In genomic region chr10:61965694-61966284, GRCh38 we compare ENCODE assay signal across 19 cellular contexts.
A peak's percentile ranks its signal among the peaks of the same experiment; 100 is the strongest.
DNase-seq lines count a peak whose midpoint lies in the region; ATAC-seq, FAIRE-seq and TF ChIP-seq lines count a peak whose summit lies in the region.
"Had no signal": no experiment of that assay in that cellular context is flagged by ENCODE, and none has a peak within 500 bp of the region (broad histone marks: within the 10 kb centered on the region; RNA-seq: fewer than 3 reads in every experiment).

No MANE protein-coding gene starts in this region.

- BruUV-seq in GM12878 (replicated peaks; lab: Mats Ljungman, UMichigan) = no TSS peak

- no peak for FAIRE-seq in GM12878 (lab: Jason Lieb, UNC)
- FAIRE-seq: H54, urothelium cell line had no signal

- RAD21 ChIA-PET in GM12878 (lab: Charles Lee; ENCODE audit: unreplicated experiment) = interaction anchor here (1.1 to 1.6 kb wide), 2 partner anchors 10 to 22 kb away, joined by 3 to 5 read pairs; no protein-coding TSS in a partner anchor

- no peak for TF ChIP-seq RAD21 in GM12878 (IDR thresholded peaks at IDR 0.05; ENCODE audit: insufficient read depth, low read depth, low read length)

- 2% methylated on average over 2 of the region's 2 CpGs for WGBS in GM12878 (ENCODE audit: insufficient coverage, insufficient replicate concordance, low lambda C conversion rate, missing lambda C conversion rate)

- H3K4me1 Mint-ChIP-seq in stimulated activated naive CD8-positive, alpha-beta T cell treated with anti-CD3 and anti-CD28 coated beads, Interleukin-15, amount 100 ng/mL, for 72 hours = peaks cover 62% of the 10 kb centered on the region
- H3K4me1 Mint-ChIP-seq in IgD-negative memory B cell = peaks cover 54 to 74% (median 62%) of the 10 kb centered on the region in 3 donors

- peak overlapping the region; percentile 87 for H3K4me2 ChIP-seq in GM12878 (ENCODE audit: control insufficient read depth, insufficient read depth)

- peak overlapping the region; percentile 85 for H3K27ac ChIP-seq in GM12878 (ENCODE audit: control insufficient read depth, insufficient read depth)
- no peak overlapping the region for H3K27ac ChIP-seq in left lung
- H3K27ac ChIP-seq: epithelial cell of prostate had no signal

- H3K4me1 ChIP-seq in GM12878 (ENCODE audit: control insufficient read depth, insufficient read depth, low read length) (peaks cover 51% of the 10 kb centered on the region), left lung (peaks cover 12 to 26% of the 10 kb centered on the region in 2 donors)

- no peaks in the 10 kb centered on the region for H3K9me3 Mint-ChIP-seq in stimulated activated naive CD8-positive, alpha-beta T cell treated with anti-CD3 and anti-CD28 coated beads, Interleukin-15, amount 100 ng/mL, for 72 hours
- no peaks in the 10 kb centered on the region for H3K9me3 Mint-ChIP-seq in IgD-negative memory B cell

- TF ChIP-seq CTCF in GM12878 (IDR thresholded peaks at IDR 0.05 in 2 of 3, conservative IDR thresholded peaks at IDR 0.05 in 1 of 3; ENCODE audit: control insufficient read depth in 2 of 3, extremely low read depth in 1 of 3, insufficient read depth in 1 of 3, low read depth in 3 of 3, low read length in 3 of 3) (no peak), GM10248 (IDR thresholded peaks at IDR 0.05; ENCODE audit: control extremely low read depth, extremely low read depth, low read depth, missing control alignments) (no peak), left lung (IDR thresholded peaks at IDR 0.05) (no peak)

- intact Hi-C loops in GM12878 (cut with micrococcal nuclease; ENCODE audit: unreplicated experiment) = loop anchor here (2.0 kb wide), 2 partner anchors 27 to 35 kb away; no protein-coding TSS in a partner anchor
- intact Hi-C loops in left lung (cut with DNase I) = no loop called here

- H3K4me3 ChIP-seq in GM12878 = no peak overlapping the region
- H3K4me3 ChIP-seq in left lung = no peak overlapping the region
- H3K4me3 ChIP-seq: coronary artery had no signal

- CTCF ChIA-PET in GM12878 (lab: Yijun Ruan, JAX) = interaction anchor here (1.2 to 1.6 kb wide), 3 partner anchors 21 to 66 kb away, joined by 3 to 5 read pairs (median 4); no protein-coding TSS in a partner anchor
- CTCF ChIA-PET in GM10248 (lab: Yijun Ruan, JAX) = interaction anchor here (0.9 to 2.0 kb wide), 6 partner anchors 10 to 73 kb away, joined by 3 to 8 read pairs (median 5); no protein-coding TSS in a partner anchor

- POLR2A ChIA-PET in GM12878 (lab: Charles Lee) = no interaction called here
- POLR2A ChIA-PET in GM10248 (lab: Yijun Ruan, JAX) = no interaction called here

- no peaks in the 10 kb centered on the region for H3K27me3 Mint-ChIP-seq in stimulated activated naive CD8-positive, alpha-beta T cell treated with anti-CD3 and anti-CD28 coated beads, Interleukin-15, amount 100 ng/mL, for 72 hours
- H3K27me3 Mint-ChIP-seq in IgD-negative memory B cell = no peaks in the 10 kb centered on the region

- H4K20me1 ChIP-seq in GM12878 (ENCODE audit: control insufficient read depth, insufficient read depth) = no peaks in the 10 kb centered on the region

- no peak overlapping the region for H3K27ac Mint-ChIP-seq in stimulated activated naive CD8-positive, alpha-beta T cell treated with anti-CD3 and anti-CD28 coated beads, Interleukin-15, amount 100 ng/mL, for 72 hours
- H3K27ac Mint-ChIP-seq in IgD-negative memory B cell = peak overlapping the region in 2 of 3 donors; percentile 73 to 84

- in situ Hi-C loops in GM12878 (cut with MboI) = no loop called here

- no peak overlapping the region for H2AFZ ChIP-seq in GM12878 (ENCODE audit: control insufficient read depth, low read depth, low read length)

- H3K9me3 ChIP-seq in GM12878 (replicated peaks; ENCODE audit: control insufficient read depth, insufficient read depth, low read length) (peaks cover 2% of the 10 kb centered on the region; the same call in 2 of the 3 replicates), left lung (no peaks in the 10 kb centered on the region)

- H3K79me2 ChIP-seq in GM12878 (ENCODE audit: control insufficient read depth, insufficient read depth, low read length) = peaks cover 59% of the 10 kb centered on the region

- peaks cover 15% of the 10 kb centered on the region for H3K36me3 Mint-ChIP-seq in IgD-negative memory B cell

- H3K36me3 ChIP-seq in GM12878 (ENCODE audit: control insufficient read depth in 2 of 2, insufficient read depth in 2 of 2, low read length in 1 of 2) (peaks cover 0 to 3% of the 10 kb centered on the region in 2 experiments; a peak in 1 of 4 replicates), left lung (no peaks in the 10 kb centered on the region)

- no peak for TF ChIP-seq POLR2A in GM12878 (IDR thresholded peaks at IDR 0.05; ENCODE audit: low read depth, low read length)

- H3K27me3 ChIP-seq in GM12878 (replicated peaks in 1 of 2; ENCODE audit: control insufficient read depth in 2 of 2, insufficient read depth in 2 of 2, low read length in 1 of 2) = no peaks in the 10 kb centered on the region
- no peaks in the 10 kb centered on the region for H3K27me3 ChIP-seq in left lung

- H3K4me3 Mint-ChIP-seq in stimulated activated naive CD8-positive, alpha-beta T cell treated with anti-CD3 and anti-CD28 coated beads, Interleukin-15, amount 100 ng/mL, for 72 hours = no peak overlapping the region
- H3K4me3 Mint-ChIP-seq in IgD-negative memory B cell = peak overlapping the region in 3 of 4 donors; percentile 2 to 72 (median 24)

- DNase-seq in stimulated activated naive CD8-positive, alpha-beta T cell treated with anti-CD3 and anti-CD28 coated beads, Interleukin-15, Interleukin-2, amounts not matched to agents 100 U/mL and 50 U/mL, for 24 hours = no peak
- no peak for DNase-seq in stimulated activated naive CD8-positive, alpha-beta T cell treated with anti-CD3 and anti-CD28 coated beads, Interleukin-15, amount 100 ng/mL, for 72 hours
- DNase-seq in GM12878 (ENCODE audit: low read depth, low spot score) (no peak), GM10248 (ENCODE audit: extremely low spot score) (no peak), left lung (no peak), left lobe of liver (ENCODE audit: low spot score) (no peak)
- DNase-seq: AML-193, aorta, KBM-7, mesenchymal stem cell, NCI-H1436, NCI-H345, occipital lobe had no signal

- no peak overlapping the region for H3K9ac ChIP-seq in GM12878 (ENCODE audit: control insufficient read depth, insufficient read depth, low read length)

- SMC1A ChIA-PET in GM12878 (lab: Charles Lee; ENCODE audit: uncharacterized antibody, unreplicated experiment) = interaction anchor here (1.1 to 2.1 kb wide), 4 partner anchors 10 to 73 kb away, joined by 4 to 17 read pairs (median 6); no protein-coding TSS in a partner anchor

- peak in 1 of 2 experiments; percentile 66; a peak in 1 of 4 replicates for TF ChIP-seq EP300 in GM12878 (IDR thresholded peaks at IDR 0.05; ENCODE audit: borderline replicate concordance in 1 of 2, control insufficient read depth in 1 of 2, low read depth in 2 of 2, low read length in 2 of 2)

- ATAC-seq in stimulated activated naive CD8-positive, alpha-beta T cell treated with anti-CD3 and anti-CD28 coated beads, Interleukin-15, Interleukin-2, amounts not matched to agents 100 U/mL and 50 U/mL, for 24 hours = peak; percentile 21
- no peak for ATAC-seq in stimulated activated naive CD8-positive, alpha-beta T cell treated with anti-CD3 and anti-CD28 coated beads, Interleukin-15, amount 100 ng/mL, for 72 hours
- ATAC-seq in GM12878 (peak; percentile 23), left lung (no peak), left lobe of liver (no peak), HG03521 (IDR thresholded peaks at IDR 0.05; ENCODE audit: unreplicated experiment) (no peak)

TF ChIP-seq in GM12878, 131 proteins besides CTCF, POLR2A, EP300 and RAD21 (continues in another document):
- TF ChIP-seq FOXM1 (IDR thresholded peaks at IDR 0.05; ENCODE audit: low read depth, low read length) = peak; percentile 88; the same call in 1 of the 2 replicates
- TF ChIP-seq RFX5 (IDR thresholded peaks at IDR 0.05; ENCODE audit: low read depth, low read length) = no peak
- TF ChIP-seq EZH2 (IDR thresholded peaks at IDR 0.05; ENCODE audit: borderline replicate concordance, control insufficient read depth, low read depth, low read length) = no peak
- TF ChIP-seq MEF2B (IDR thresholded peaks at IDR 0.05; ENCODE audit: partially characterized antibody, poor library complexity, severe bottlenecking) = peak; percentile 65
- no peak for TF ChIP-seq CREB1 (IDR thresholded peaks at IDR 0.05; ENCODE audit: low read depth)
- TF ChIP-seq USF2 (IDR thresholded peaks at IDR 0.05; ENCODE audit: borderline replicate concordance, low read depth, low read length) = no peak
- TF ChIP-seq BRCA1 (IDR thresholded peaks at IDR 0.05; ENCODE audit: low read depth, low read length) = no peak
- 0 out of 2 replicates have a peak, but pooled peaks have one; percentile 26 for TF ChIP-seq TBL1XR1 (IDR thresholded peaks at IDR 0.05; ENCODE audit: low read depth, low read length)
- TF ChIP-seq MTA2 (IDR thresholded peaks at IDR 0.05; ENCODE audit: low read depth) = peak; percentile 45
- TF ChIP-seq SIX5 (IDR thresholded peaks at IDR 0.05; ENCODE audit: low read depth, low read length, severe bottlenecking) = no peak
- no peak for TF ChIP-seq CHD4 (IDR thresholded peaks at IDR 0.05)
- TF ChIP-seq MEF2A (IDR thresholded peaks at IDR 0.05; ENCODE audit: insufficient read depth, low read depth, low read length) = peak; percentile 93

Comparison
In these comparisons a context has a peak if more than half of its experiments do, and no peak if none do; other contexts are left out.
1. ATAC-seq: peak in stimulated activated naive CD8-positive, alpha-beta T cell treated with anti-CD3 and anti-CD28 coated beads, Interleukin-15, Interleukin-2, amounts not matched to agents 100 U/mL and 50 U/mL, for 24 hours (single experiment) and GM12878 (single experiment); none in stimulated activated naive CD8-positive, alpha-beta T cell treated with anti-CD3 and anti-CD28 coated beads, Interleukin-15, amount 100 ng/mL, for 72 hours (single experiment), left lung (single experiment), left lobe of liver (single experiment) and HG03521 (single experiment).
2. H3K27ac Mint-ChIP-seq: peak in IgD-negative memory B cell (2 of 3); none in stimulated activated naive CD8-positive, alpha-beta T cell treated with anti-CD3 and anti-CD28 coated beads, Interleukin-15, amount 100 ng/mL, for 72 hours (0 of 2).
3. H3K4me3 Mint-ChIP-seq: peak in IgD-negative memory B cell (3 of 4); none in stimulated activated naive CD8-positive, alpha-beta T cell treated with anti-CD3 and anti-CD28 coated beads, Interleukin-15, amount 100 ng/mL, for 72 hours (0 of 2).